ENCODE assay signal across 24 cellular contexts in the genomic region with DNA sequence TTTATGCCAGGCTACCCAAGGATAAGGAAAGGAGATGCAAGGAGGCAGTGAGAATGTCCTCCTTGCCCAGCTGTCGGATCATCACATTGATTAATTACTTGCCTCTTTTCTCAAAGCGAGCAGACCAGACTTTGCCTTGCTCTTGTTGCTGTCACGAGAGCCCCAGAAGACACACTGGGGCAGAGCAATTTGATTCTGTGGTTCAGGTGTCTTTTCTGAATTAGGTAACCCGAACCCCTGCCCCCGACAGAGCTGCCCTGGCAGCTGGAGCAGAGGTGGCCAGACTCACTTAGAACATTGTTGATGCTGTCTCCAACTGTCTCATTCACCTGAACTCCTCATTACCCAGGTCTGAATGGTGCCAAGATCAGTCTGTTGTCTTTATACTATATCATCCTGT. TPM values are rescaled to one million over a fixed set of nuclear protein-coding genes. Genes with fewer than 3 reads are reported as not detected.
DNase-seq lines count a peak whose midpoint lies in the region; ATAC-seq, FAIRE-seq and TF ChIP-seq lines count a peak whose summit lies in the region.
"Had no signal": no experiment of that assay in that cellular context is flagged by ENCODE, and none has a peak within 500 bp of the region (broad histone marks: within the 10 kb centered on the region; RNA-seq: fewer than 3 reads in every experiment).

No MANE protein-coding gene starts in this region.

- H2BK20ac ChIP-seq in IMR-90 (ENCODE audit: low read depth, low read length) (no peak overlapping the region), H1 (ENCODE audit: low read length) (no peak overlapping the region)

- no peak overlapping the region for H3K4me3 Mint-ChIP-seq in natural killer cell treated with Interleukin-12 subunit alpha and Interleukin-12 subunit beta and Interleukin-15 and Interleukin-18, amount 100 ng/mL, for 72 hours
- H3K4me3 Mint-ChIP-seq: CD4-positive, alpha-beta T cell had no signal

- no peak overlapping the region for H4K5ac ChIP-seq in IMR-90 (ENCODE audit: low read depth, low read length)
- no peak overlapping the region for H4K5ac ChIP-seq in H1 (ENCODE audit: insufficient read length, low read depth, low read length)

- peak overlapping the region; percentile 43 for H2AK9ac ChIP-seq in IMR-90 (replicated peaks; ENCODE audit: low read depth, low read length, poor library complexity)

- H3K36me3 Mint-ChIP-seq in natural killer cell treated with Interleukin-12 subunit alpha and Interleukin-12 subunit beta and Interleukin-15 and Interleukin-18, amount 100 ng/mL, for 72 hours: no peaks in the 10 kb centered on the region

- H2BK15ac ChIP-seq in IMR-90 (ENCODE audit: low read depth, low read length) (no peak overlapping the region), H1 (ENCODE audit: low read length) (0 out of 2 replicates have a peak overlapping the region, but pooled peaks have one; percentile 34)

- H4K91ac ChIP-seq in IMR-90 (ENCODE audit: insufficient read depth, low read depth, low read length) (no peak overlapping the region), H1 (replicated peaks; ENCODE audit: insufficient read length, low read length) (no peak overlapping the region)

- H3K4me1 Mint-ChIP-seq in natural killer cell treated with Interleukin-12 subunit alpha and Interleukin-12 subunit beta and Interleukin-15 and Interleukin-18, amount 100 ng/mL, for 72 hours (ENCODE audit: low read depth in 2 of 2): no peaks in the 10 kb centered on the region

- H2BK5ac ChIP-seq in IMR-90 (ENCODE audit: low read depth, low read length, poor library complexity, severe bottlenecking) (no peak overlapping the region), H1 (ENCODE audit: low read depth, low read length) (no peak overlapping the region)

- H3K4ac ChIP-seq in IMR-90 (ENCODE audit: low read depth, low read length) (no peak overlapping the region), H1 (replicated peaks; ENCODE audit: insufficient read length, low read depth, low read length) (no peak overlapping the region)

- FAIRE-seq in H1 (lab: Jason Lieb, UNC): no peak
- FAIRE-seq: GM19239, H54 had no signal

- H3K4me1 ChIP-seq in IMR-90 (ENCODE audit: control insufficient read depth, insufficient read depth, low read length) (no peaks in the 10 kb centered on the region), H1 (replicated peaks in 1 of 4; ENCODE audit: control insufficient read depth in 3 of 4, insufficient read depth in 4 of 4, low read length in 3 of 4) (peaks cover 0 to 7% (median 2%) of the 10 kb centered on the region in 4 experiments; a peak in 2 of 7 replicates)
- H3K4me1 ChIP-seq: BLaER1, Caco-2, SJSA1 had no signal

- no peak overlapping the region for H2BK120ac ChIP-seq in IMR-90 (ENCODE audit: low read depth, low read length)
- no peak overlapping the region for H2BK120ac ChIP-seq in H1 (replicated peaks; ENCODE audit: low read depth, low read length)

- H3K79me2 ChIP-seq in H1 (ENCODE audit: control insufficient read depth in 1 of 2, insufficient read depth in 2 of 2, low read length in 2 of 2): no peaks in the 10 kb centered on the region

- H3K27ac ChIP-seq in IMR-90 (ENCODE audit: insufficient read depth, low read length) (no peak overlapping the region), H1 (ENCODE audit: low read depth, low read length) (no peak overlapping the region)
- H3K27ac ChIP-seq: BLaER1, SJSA1 had no signal

- H3K9me3 ChIP-seq in IMR-90 (ENCODE audit: control insufficient read depth, insufficient read depth, low read length) (no peaks in the 10 kb centered on the region), H1 (ENCODE audit: insufficient read depth in 2 of 2, low read depth in 1 of 2, low read length in 1 of 2) (no peaks in the 10 kb centered on the region)
- H3K9me3 ChIP-seq: BLaER1, Caco-2, MG63, SJSA1 had no signal

- H3K4me2 ChIP-seq in IMR-90 (ENCODE audit: low read depth, low read length) (no peak overlapping the region), H1 (ENCODE audit: insufficient read depth in 1 of 2, low read depth in 2 of 2, low read length in 2 of 2) (no peak overlapping the region; a peak in 1 of 4 replicates)
- H3K4me2 ChIP-seq: BLaER1 had no signal

- DNase-seq in NCI-H2107 treated with DMSO at 0.1 percent for 48 hours (lab: John Stamatoyannopoulos, UW; ENCODE audit: unreplicated experiment) (peak; percentile 6), NCI-H2107 (lab: John Stamatoyannopoulos, UW) (no peak), IMR-90 (no peak), H1 (ENCODE audit: low read depth in 1 of 2, low spot score in 2 of 2) (no peak), AG08395 (ENCODE audit: low spot score) (no peak), NCI-H1048 (lab: John Stamatoyannopoulos, UW) (no peak)
- no peak for DNase-seq in natural killer cell treated with Interleukin-12 subunit alpha and Interleukin-12 subunit beta and Interleukin-15 and Interleukin-18, amount 100 ng/mL, for 72 hours (ENCODE audit: low spot score)
- DNase-seq: 8988T; ACHN; Caco-2; CD4-positive, alpha-beta T cell; DMS79; KG1; NCI-H1694 treated with DMSO at 0.1 percent for 48 hours; NCI-H2081; NCI-H510A; Right ventricle myocardium superior; RPMI8226; T-helper 2 cell had no signal

- no peak overlapping the region for H3K56ac ChIP-seq in IMR-90 (ENCODE audit: extremely low read depth, insufficient read depth, low read length)
- no peak overlapping the region for H3K56ac ChIP-seq in H1 (replicated peaks; ENCODE audit: insufficient read length, low read depth, low read length)

- no peak overlapping the region for H3K4me3 ChIP-seq in IMR-90 (ENCODE audit: insufficient read depth, low read depth, low read length)
- H3K4me3 ChIP-seq in H1 (ENCODE audit: extremely low read depth in 1 of 4, insufficient read depth in 2 of 4, low read depth in 3 of 4, low read length in 4 of 4): no peak overlapping the region
- H3K4me3 ChIP-seq: BLaER1, MG63, SJSA1 had no signal

- H3K14ac ChIP-seq in IMR-90 (replicated peaks; ENCODE audit: low read depth, low read length): no peak overlapping the region
- H3K14ac ChIP-seq in H1 (ENCODE audit: insufficient read length): no peak overlapping the region

- H3K27ac Mint-ChIP-seq in natural killer cell treated with Interleukin-12 subunit alpha and Interleukin-12 subunit beta and Interleukin-15 and Interleukin-18, amount 100 ng/mL, for 72 hours: no peak overlapping the region
- H3K27ac Mint-ChIP-seq: CD4-positive, alpha-beta T cell had no signal

- no TSS peak for BruUV-seq in IMR-90 (replicated peaks; lab: Mats Ljungman, UMichigan)

- TF ChIP-seq CTCF in IMR-90 (conservative IDR thresholded peaks at IDR 0.05; ENCODE audit: low read depth, low read length): no peak
- no peak for TF ChIP-seq CTCF in H1 (IDR thresholded peaks at IDR 0.05; ENCODE audit: control extremely low read depth in 1 of 3, insufficient read depth in 1 of 3, low read depth in 1 of 3, low read length in 3 of 3)

- H4K8ac ChIP-seq in IMR-90 (ENCODE audit: low read depth in 2 of 2, low read length in 2 of 2): no peak overlapping the region
- H4K8ac ChIP-seq in H1 (ENCODE audit: extremely low read depth, insufficient read depth, low read length): no peak overlapping the region

- H2BK12ac ChIP-seq in H1 (ENCODE audit: low read depth, low read length): no peak overlapping the region

- WGBS in IMR-90 (ENCODE audit: extremely low coverage in 2 of 2, insufficient read length in 1 of 2), 2 experiments: 93% methylated on average over 2 of the region's 5 CpGs; no CpG with 5 or more reads in 1 of the 2 experiments
- 91% methylated on average over 5 of the region's 5 CpGs; no CpG with 5 or more reads in 1 of the 2 experiments for WGBS in H1 (ENCODE audit: extremely low coverage in 1 of 2, insufficient coverage in 1 of 2, insufficient read length in 1 of 2, insufficient replicate concordance in 2 of 2, low coverage in 1 of 2, low lambda C conversion rate in 2 of 2, missing lambda C conversion rate in 1 of 2), 2 experiments

- H3K23ac ChIP-seq in IMR-90 (ENCODE audit: low read depth, low read length) (no peak overlapping the region), H1 (ENCODE audit: insufficient read length) (no peak overlapping the region)

- peaks cover 4 to 33% of the 10 kb centered on the region in 2 donors for H3K27me3 Mint-ChIP-seq in natural killer cell treated with Interleukin-12 subunit alpha and Interleukin-12 subunit beta and Interleukin-15 and Interleukin-18, amount 100 ng/mL, for 72 hours

- H3K36me3 ChIP-seq in IMR-90 (ENCODE audit: control insufficient read depth, insufficient read depth, low read length) (peaks cover 5% of the 10 kb centered on the region), H1 (ENCODE audit: control insufficient read depth in 2 of 4, insufficient read depth in 4 of 4, low read length in 3 of 4) (peaks cover 2 to 28% (median 21%) of the 10 kb centered on the region in 4 experiments; a peak in 6 of 8 replicates)
- H3K36me3 ChIP-seq: BLaER1, MG63, SJSA1 had no signal

- H3K9me1 ChIP-seq in IMR-90 (ENCODE audit: insufficient read depth, low read length): peaks cover 3% of the 10 kb centered on the region; the same call in 1 of the 2 replicates

- no peak for ATAC-seq in IMR-90 (ENCODE audit: low read depth)
- ATAC-seq in natural killer cell treated with Interleukin-12 subunit alpha and Interleukin-12 subunit beta and Interleukin-15 and Interleukin-18, amount 100 ng/mL, for 72 hours: no peak

- no peaks in the 10 kb centered on the region for H3K9me3 Mint-ChIP-seq in natural killer cell treated with Interleukin-12 subunit alpha and Interleukin-12 subunit beta and Interleukin-15 and Interleukin-18, amount 100 ng/mL, for 72 hours
- H3K9me3 Mint-ChIP-seq: CD4-positive, alpha-beta T cell had no signal

- H4K20me1 ChIP-seq in IMR-90 (ENCODE audit: insufficient read depth, low read length) (no peaks in the 10 kb centered on the region), H1 (replicated peaks in 1 of 2; ENCODE audit: control insufficient read depth in 1 of 2, insufficient read depth in 2 of 2, low read length in 2 of 2) (no peaks in the 10 kb centered on the region)
- H4K20me1 ChIP-seq: BLaER1 had no signal

- POLR2A ChIA-PET in IMR-90 (lab: Charles Lee; ENCODE audit: unreplicated experiment) (no interaction called here), H1 (lab: Charles Lee; ENCODE audit: partially characterized antibody) (no interaction called here)

- H3K27me3 ChIP-seq in IMR-90 (ENCODE audit: control insufficient read depth, insufficient read depth, low read length) (no peaks in the 10 kb centered on the region), H1 (replicated peaks in 1 of 4; ENCODE audit: control insufficient read depth in 3 of 4, extremely low read depth in 1 of 4, insufficient read depth in 3 of 4, low read length in 3 of 4) (no peaks in the 10 kb centered on the region)
- H3K27me3 ChIP-seq: BLaER1, MG63 had no signal

- H3K9ac ChIP-seq in IMR-90 (ENCODE audit: low read depth, low read length) (no peak overlapping the region), H1 (replicated peaks in 1 of 4; ENCODE audit: extremely low read depth in 1 of 4, low read depth in 3 of 4, low read length in 3 of 4) (no peak overlapping the region)
- H3K9ac ChIP-seq: BLaER1 had no signal

- no peak for TF ChIP-seq EP300 in H1 (IDR thresholded peaks at IDR 0.05; ENCODE audit: borderline replicate concordance in 1 of 2, low read depth in 2 of 2, low read length in 2 of 2)

- no peak overlapping the region for H2AK5ac ChIP-seq in IMR-90 (ENCODE audit: low read depth, low read length)
- H2AK5ac ChIP-seq in H1 (ENCODE audit: low read depth, low read length): no peak overlapping the region

- TF ChIP-seq POLR2A in IMR-90 (IDR thresholded peaks at IDR 0.05; ENCODE audit: low read depth, low read length): no peak
- TF ChIP-seq POLR2A in H1 (IDR thresholded peaks at IDR 0.05; ENCODE audit: control extremely low read depth in 1 of 2, low read depth in 2 of 2, low read length in 2 of 2): no peak

- intact Hi-C loops in IMR-90 (cut with micrococcal nuclease): no loop called here

- CTCF ChIA-PET in IMR-90 (lab: Yijun Ruan, JAX): no interaction called here
- CTCF ChIA-PET in H1 (lab: Charles Lee; ENCODE audit: partially characterized antibody): interaction anchor here (0.5 to 1.7 kb wide), 4 partner anchors 16 to 53 kb away, joined by 3 to 4 read pairs (median 3); no protein-coding TSS in a partner anchor

- no peaks in the 10 kb centered on the region for H3K23me2 ChIP-seq in H1 (ENCODE audit: low read depth, low read length)

- H3K18ac ChIP-seq in IMR-90 (ENCODE audit: low read depth, low read length) (no peak overlapping the region), H1 (ENCODE audit: extremely low read depth, low read length) (no peak overlapping the region)

- in situ Hi-C loops in IMR-90 (cut with MboI; ENCODE audit: low sequenced_read_pairs): no loop called here

- H3K79me1 ChIP-seq in IMR-90 (ENCODE audit: low read depth in 1 of 2, low read length in 2 of 2) (no peaks in the 10 kb centered on the region), H1 (ENCODE audit: low read depth, low read length) (peaks cover 2% of the 10 kb centered on the region; the same call in 1 of the 2 replicates)

- dilution Hi-C loops in IMR-90 (cut with HindIII; ENCODE audit: low sequenced_read_pairs, unreplicated experiment): no loop called here

- TF ChIP-seq RAD21 in IMR-90 (IDR thresholded peaks at IDR 0.05; ENCODE audit: low read length) (no peak), H1 (IDR thresholded peaks at IDR 0.05 in 1 of 2, conservative IDR thresholded peaks at IDR 0.05 in 1 of 2; ENCODE audit: low read depth in 2 of 2, low read length in 2 of 2) (no peak)

- H2AFZ ChIP-seq in IMR-90 (replicated peaks; ENCODE audit: low read length, poor library complexity) (no peak overlapping the region), H1 (ENCODE audit: low read length) (no peak overlapping the region)

RNA-seq across cellular contexts. Expression of a gene that starts 34.3 kb away (rescaled TPM):
- total RNA-seq in IMR-90 (2012; rRNA removed): 18.1 and 18.5 TPM in 2 replicates
- polyA plus RNA-seq in IMR-90 (2012; rRNA removed): 14.1 and 15.4 TPM in 2 replicates
- 7.3 TPM in 2 replicates for polyA plus RNA-seq in IMR-90 (2012; cell fraction: cytosol; rRNA removed)
- polyA plus RNA-seq in IMR-90 (2012; cell fraction: nucleus; rRNA removed; ENCODE audit: low replicate concordance): 2.4 and 9.5 TPM in 2 replicates
- total RNA-seq in H1 (2021; fragmentation: NEBNext Ultra II Directional; extraction: Animal tissue kit (Norgen Biotek cat#: 25700)): 48.2 and 49.6 TPM in 2 replicates
- 29.8 and 46.3 TPM in 2 replicates for polyA plus RNA-seq in H1 (2011; rRNA removed)
- 50.4 TPM for polyA plus RNA-seq in H1 (2011; cell fraction: cytosol; rRNA removed)
- polyA plus RNA-seq in H1 (2011; cell fraction: nucleus; rRNA removed): 25.5 TPM
- 46.4 to 61.9 TPM (median 49.3 TPM) in 4 replicates for polyA plus RNA-seq in H1 (2012, experiment 1 of 2)
- polyA plus RNA-seq in H1 (2012, experiment 2 of 2): 8.8 TPM
- polyA plus RNA-seq in H1 (2013, experiment 1 of 2): 19.2 TPM
- 21.0 TPM for polyA plus RNA-seq in H1 (2013, experiment 2 of 2)
- 63.8 and 72.6 TPM in 2 replicates for polyA minus RNA-seq in H1 (2011; rRNA and poly(A)+ RNA removed)
- polyA minus RNA-seq in H1 (2011; cell fraction: cytosol; rRNA and poly(A)+ RNA removed): 31.2 TPM
- 26.2 TPM for polyA minus RNA-seq in H1 (2011; cell fraction: nucleus; rRNA and poly(A)+ RNA removed)
- under 1 TPM in 1 of 2 donors, not detected in 1; 0.11 TPM for total RNA-seq in natural killer cell treated with Interleukin-12 subunit alpha and Interleukin-12 subunit beta and Interleukin-15 and Interleukin-18, amount 100 ng/mL, for 72 hours
- total RNA-seq: Caco-2; CD4-positive, alpha-beta T cell had no signal

Comparison
In these comparisons a context has a peak if more than half of its experiments do, and no peak if none do; other contexts are left out.
1. RNA of a gene that starts 34.3 kb away (total RNA-seq): 48.2 to 49.6 TPM in H1 and 18.1 to 18.5 TPM in IMR-90; 0.11 TPM in natural killer cell treated with Interleukin-12 subunit alpha and Interleukin-12 subunit beta and Interleukin-15 and Interleukin-18, amount 100 ng/mL, for 72 hours; every median in the first group is over 10 times any median in the second.